28 cellular contexts compared by ENCODE assay signal in genomic region chr7:100949931-100950443, GRCh38. TPM values are rescaled to one million over a fixed set of nuclear protein-coding genes. Genes with fewer than 3 reads are reported as not detected.
DNase-seq lines count a peak whose midpoint lies in the region; ATAC-seq and TF ChIP-seq lines count a peak whose summit lies in the region.
"Had no signal": no experiment of that assay in that cellular context is flagged by ENCODE, and none has a peak within 500 bp of the region (broad histone marks: within the 10 kb centered on the region; RNA-seq: fewer than 3 reads in every experiment).

No MANE protein-coding gene starts in this region.

- DNase-seq in left ventricle myocardium inferior (no peak), right cardiac atrium (no peak), hepatocyte (ENCODE audit: low spot score) (no peak), DMS153 treated with DMSO at 0.1 percent for 48 hours (lab: John Stamatoyannopoulos, UW; ENCODE audit: unreplicated experiment) (no peak), NCI-H2227 (lab: John Stamatoyannopoulos, UW; ENCODE audit: unreplicated experiment) (no peak), NCI-H2081 treated with DMSO at 0.1 percent for 48 hours (lab: John Stamatoyannopoulos, UW) (no peak)
- DNase-seq: activated CD4-positive, alpha-beta T cell treated with anti-CD3 and anti-CD28 coated beads, Interleukin-2, amount 50 U/mL, for 48 hours; activated CD8-positive, alpha-beta memory T cell treated with anti-CD3 and anti-CD28 coated beads, Interleukin-2, amount 50 U/mL, for 48 hours; activated naive CD8-positive, alpha-beta T cell treated with anti-CD3 and anti-CD28 coated beads for 36 hours; BE2C; COR-L47; effector CD8-positive, alpha-beta T cell; midbrain; NCI-H1417; NCI-H524 treated with DMSO at 0.1 percent for 48 hours; stimulated activated CD4-positive, alpha-beta T cell treated with anti-CD3 and anti-CD28 coated beads, Interleukin-4, amount 100 ng/mL, for 24 hours; stimulated activated naive CD4-positive, alpha-beta T cell treated with Interleukin-2 at 50 U/mL for 16 hours had no signal

- H3K27me3 ChIP-seq in left ventricle myocardium inferior (ENCODE audit: low read depth), result peaks cover 85% of the 10 kb centered on the region
- H3K27me3 ChIP-seq in right cardiac atrium (ENCODE audit: control insufficient read depth, insufficient read depth), result no peaks in the 10 kb centered on the region
- no peaks in the 10 kb centered on the region for H3K27me3 ChIP-seq in hepatocyte
- peaks cover 9% of the 10 kb centered on the region for H3K27me3 ChIP-seq in muscle layer of duodenum (ENCODE audit: low read depth, low read length)

- peak overlapping the region; percentile 51 for H3K4me3 ChIP-seq in left ventricle myocardium inferior
- H3K4me3 ChIP-seq in right cardiac atrium (ENCODE audit: low read length), result no peak overlapping the region
- no peak overlapping the region for H3K4me3 ChIP-seq in hepatocyte
- H3K4me3 ChIP-seq in muscle layer of duodenum (ENCODE audit: low read depth in 1 of 2, low read length in 2 of 2), result peak overlapping the region in 1 of 2 donors; percentile 42
- H3K4me3 ChIP-seq: gastroesophageal sphincter had no signal

- peak overlapping the region; percentile 43 for H3K27ac ChIP-seq in left ventricle myocardium inferior (replicated peaks)
- H3K27ac ChIP-seq in right cardiac atrium (ENCODE audit: low read length), result no peak overlapping the region
- H3K27ac ChIP-seq in hepatocyte, result no peak overlapping the region
- H3K27ac ChIP-seq in muscle layer of duodenum (ENCODE audit: low read length), result peak overlapping the region; percentile 62
- H3K27ac ChIP-seq: gastroesophageal sphincter had no signal

- 43% methylated on average over 15 of the region's 15 CpGs for WGBS in right cardiac atrium
- WGBS in hepatocyte (ENCODE audit: low lambda C conversion rate, missing lambda C conversion rate), result 63% methylated on average over 15 of the region's 15 CpGs

- H3K79me2 ChIP-seq in hepatocyte, result no peaks in the 10 kb centered on the region

- ATAC-seq in right cardiac atrium, result no peak
- ATAC-seq in GM21825 (IDR thresholded peaks at IDR 0.05; ENCODE audit: unreplicated experiment), result no peak
- ATAC-seq: esophagus mucosa, gastroesophageal sphincter had no signal

- H3K4me2 ChIP-seq in hepatocyte, result peak overlapping the region; percentile 73

- no peak overlapping the region for H2AFZ ChIP-seq in hepatocyte

- H4K20me1 ChIP-seq in hepatocyte (ENCODE audit: insufficient read depth, poor library complexity, severe bottlenecking), result no peaks in the 10 kb centered on the region

- H3K4me1 ChIP-seq in left ventricle myocardium inferior (no peaks in the 10 kb centered on the region), right cardiac atrium (ENCODE audit: control insufficient read depth, insufficient read depth, low read length) (no peaks in the 10 kb centered on the region), hepatocyte (ENCODE audit: insufficient read depth) (no peaks in the 10 kb centered on the region), muscle layer of duodenum (ENCODE audit: control insufficient read depth in 1 of 2, insufficient read depth in 2 of 2, low read length in 2 of 2) (no peaks in the 10 kb centered on the region)
- H3K4me1 ChIP-seq: BE2C, gastroesophageal sphincter, tibial nerve had no signal

- intact Hi-C loops in left ventricle myocardium inferior (cut with micrococcal nuclease), result no loop called here
- intact Hi-C loops in right cardiac atrium (cut with DNase I), result no loop called here

- H3K9me2 ChIP-seq in hepatocyte (replicated peaks; ENCODE audit: insufficient read depth), result no peaks in the 10 kb centered on the region

- H3K36me3 ChIP-seq in left ventricle myocardium inferior (no peaks in the 10 kb centered on the region), hepatocyte (replicated peaks; ENCODE audit: insufficient read depth, low read depth) (no peaks in the 10 kb centered on the region), muscle layer of duodenum (ENCODE audit: control insufficient read depth in 1 of 2, insufficient read depth in 2 of 2, low read length in 2 of 2) (no peaks in the 10 kb centered on the region)
- H3K36me3 ChIP-seq: BE2C, gastroesophageal sphincter, tibial nerve had no signal

- TF ChIP-seq CTCF in left ventricle myocardium inferior (IDR thresholded peaks at IDR 0.05; ENCODE audit: borderline replicate concordance), result no peak
- no peak for TF ChIP-seq CTCF in hepatocyte (IDR thresholded peaks at IDR 0.05; ENCODE audit: poor library complexity)

- H3K9me3 ChIP-seq in left ventricle myocardium inferior (replicated peaks), result no peaks in the 10 kb centered on the region
- H3K9me3 ChIP-seq in right cardiac atrium (ENCODE audit: control insufficient read depth, low read length), result no peaks in the 10 kb centered on the region
- H3K9me3 ChIP-seq in hepatocyte (ENCODE audit: low read depth), result no peaks in the 10 kb centered on the region
- no peaks in the 10 kb centered on the region for H3K9me3 ChIP-seq in muscle layer of duodenum (ENCODE audit: control insufficient read depth in 1 of 2, low read length in 2 of 2)
- H3K9me3 ChIP-seq: BE2C, gastroesophageal sphincter had no signal

RNA-seq across cellular contexts. Expression of gene MUC3A, which starts 0.7 kb away (rescaled TPM):
- total RNA-seq in left ventricle myocardium inferior, result 0.19 TPM
- under 1 TPM; 0.06 to 0.18 (median 0.10) TPM for total RNA-seq in right cardiac atrium
- 0.63 TPM for polyA plus RNA-seq in right cardiac atrium
- 1.9 and 4.9 TPM in 2 replicates for total RNA-seq in hepatocyte
- 9.4 and 10.6 TPM in 2 replicates for polyA plus RNA-seq in hepatocyte
- total RNA-seq: activated naive CD8-positive, alpha-beta T cell treated with anti-CD3 and anti-CD28 coated beads for 36 hours; Daoy; MCF 10A; pulmonary artery endothelial cell; SK-MEL-5; T-helper 2 cell treated with Interferon-gamma antibody and Interleukin-4, amounts not matched to agents 100 ng/mL and 5 ng/mL, for 36 hours had no signal
- polyA plus RNA-seq: IgD-negative memory B cell had no signal

RNA-seq across cellular contexts. Expression of gene MUC12, which starts 19.4 kb away (rescaled TPM):
- total RNA-seq in left ventricle myocardium inferior (0.30 TPM), right cardiac atrium (not detected), hepatocyte (4.0 and 8.5 TPM in 2 replicates)
- polyA plus RNA-seq in right cardiac atrium (0.63 TPM), hepatocyte (7.3 and 9.2 TPM in 2 replicates)
- total RNA-seq: MCF 10A, pulmonary artery endothelial cell, SK-MEL-5, tibial nerve had no signal
- polyA plus RNA-seq: IgD-negative memory B cell had no signal

RNA-seq across cellular contexts. Expression of gene ACHE, which starts 54.3 kb away (rescaled TPM):
- total RNA-seq in left ventricle myocardium inferior (0.49 TPM), right cardiac atrium (10 to 100 TPM; 13.7 to 32.5 (median 22.7) TPM), hepatocyte (3.2 and 4.6 TPM in 2 replicates)
- polyA plus RNA-seq in right cardiac atrium (11.3 TPM), hepatocyte (16.3 and 18.3 TPM in 2 replicates)
- polyA plus RNA-seq: IgD-negative memory B cell had no signal

Comparison
In these comparisons a context has a peak if more than half of its experiments do, and no peak if none do; other contexts are left out.
1. H3K27ac ChIP-seq: peak in left ventricle myocardium inferior (single experiment) and muscle layer of duodenum (single experiment); none in right cardiac atrium (single experiment) and hepatocyte (single experiment).